10 cellular contexts compared by ENCODE assay signal in the genomic region with DNA sequence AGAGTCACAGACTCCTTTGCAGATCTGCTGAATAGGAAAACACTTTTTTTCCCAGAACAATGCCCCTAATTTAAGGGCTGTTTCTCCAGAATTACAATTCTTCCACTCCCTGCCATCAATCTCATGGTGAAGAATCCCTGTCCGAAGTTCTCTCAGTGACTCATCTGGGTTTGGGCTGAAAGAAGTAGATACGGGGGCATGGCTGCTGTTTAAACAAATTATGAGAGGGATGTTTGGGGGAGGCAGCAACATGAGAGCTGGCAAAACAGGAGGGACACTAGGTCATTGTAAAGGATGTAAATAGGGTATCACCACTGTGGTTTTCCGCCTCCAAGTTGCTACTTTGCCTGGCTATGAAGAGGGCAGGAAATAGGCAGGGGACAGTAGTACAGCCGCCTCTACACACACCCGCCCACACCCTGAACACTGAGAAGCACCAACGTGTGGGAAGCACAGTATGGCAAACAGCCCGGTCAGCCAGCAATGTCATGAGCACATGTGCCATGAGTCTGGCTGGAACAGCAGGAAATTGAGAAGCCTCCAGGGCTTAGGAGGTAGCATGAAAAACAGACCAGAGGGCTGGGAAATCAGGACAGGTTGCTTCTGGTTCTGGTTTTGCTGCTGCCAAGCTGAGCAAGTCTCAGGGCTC. TPM values are rescaled to one million over a fixed set of nuclear protein-coding genes. Genes with fewer than 3 reads are reported as not detected.
DNase-seq lines count a peak whose midpoint lies in the region; ATAC-seq and TF ChIP-seq lines count a peak whose summit lies in the region.
"Had no signal": no experiment of that assay in that cellular context is flagged by ENCODE, and none has a peak within 500 bp of the region (broad histone marks: within the 10 kb centered on the region; RNA-seq: fewer than 3 reads in every experiment).

No MANE protein-coding gene starts in this region.

- H3K4me1 Mint-ChIP-seq in CD4-positive, alpha-beta T cell (ENCODE audit: low read depth): peaks cover 24% of the 10 kb centered on the region
- H3K4me1 Mint-ChIP-seq in IgD-negative memory B cell: peaks cover 0 to 13% (median 8%) of the 10 kb centered on the region in 3 donors
- H3K4me1 Mint-ChIP-seq in natural killer cell: peaks cover 26 to 29% of the 10 kb centered on the region in 2 donors
- peaks cover 29% of the 10 kb centered on the region for H3K4me1 Mint-ChIP-seq in CD14-positive monocyte

- H3K27ac Mint-ChIP-seq in CD4-positive, alpha-beta T cell: peak overlapping the region; percentile 60
- H3K27ac Mint-ChIP-seq in IgD-negative memory B cell (peak overlapping the region; percentile 3 to 45 (median 5)), natural killer cell (peak overlapping the region in 1 of 2 donors; percentile 55), CD14-positive monocyte (peak overlapping the region in 1 of 7 donors; percentile 75)

- H3K4me3 Mint-ChIP-seq in CD4-positive, alpha-beta T cell: no peak overlapping the region
- peak overlapping the region in 1 of 4 donors; percentile 9 for H3K4me3 Mint-ChIP-seq in IgD-negative memory B cell
- H3K4me3 Mint-ChIP-seq in natural killer cell: peak overlapping the region; percentile 53
- H3K4me3 Mint-ChIP-seq in CD14-positive monocyte: no peak overlapping the region

- peaks cover 49% of the 10 kb centered on the region for H3K36me3 Mint-ChIP-seq in CD4-positive, alpha-beta T cell (ENCODE audit: low read depth)
- H3K36me3 Mint-ChIP-seq in IgD-negative memory B cell (no peaks in the 10 kb centered on the region), natural killer cell (peaks cover under 1% of the 10 kb centered on the region), CD14-positive monocyte (peaks cover 35 to 54% of the 10 kb centered on the region in 2 donors)

- H3K27me3 Mint-ChIP-seq in CD4-positive, alpha-beta T cell: no peaks in the 10 kb centered on the region
- H3K27me3 Mint-ChIP-seq in IgD-negative memory B cell (no peaks in the 10 kb centered on the region), natural killer cell (ENCODE audit: low read depth in 2 of 2) (no peaks in the 10 kb centered on the region), CD14-positive monocyte (ENCODE audit: low read depth in 3 of 3) (no peaks in the 10 kb centered on the region)

- ATAC-seq in CD4-positive, alpha-beta T cell (ENCODE audit: poor library complexity): no peak
- ATAC-seq in natural killer cell: peak; percentile 89 to 97 (median 94)

- H3K4me3 ChIP-seq in H7 (ENCODE audit: insufficient read depth, low read depth, low read length): no peak overlapping the region

- no peaks in the 10 kb centered on the region for H3K27me3 ChIP-seq in CD4-positive, alpha-beta T cell (ENCODE audit: control insufficient read depth, insufficient read depth, low read length)
- no peaks in the 10 kb centered on the region for H3K27me3 ChIP-seq in H7 (ENCODE audit: control insufficient read depth, insufficient read depth, low read length)

- in situ Hi-C loops in GM13976 (cut with MboI; ENCODE audit: low sequenced_read_pairs, unreplicated experiment): no loop called here

- TF ChIP-seq CTCF in CD4-positive, alpha-beta T cell (IDR thresholded peaks at IDR 0.05): no peak
- no peak for TF ChIP-seq CTCF in natural killer cell (IDR thresholded peaks at IDR 0.05)
- TF ChIP-seq CTCF in GM13976 (IDR thresholded peaks at IDR 0.05; ENCODE audit: borderline replicate concordance, control extremely low read depth, extremely low read depth, insufficient read depth, missing control alignments): no peak
- TF ChIP-seq CTCF in CD14-positive monocyte (IDR thresholded peaks at IDR 0.05): no peak

- CTCF ChIA-PET in CD4-positive, alpha-beta T cell (lab: Charles Lee): interaction anchor here (0.7 kb wide), 1 partner anchor 152 kb away, joined by 3 read pairs; no protein-coding TSS in a partner anchor

- H3K9me3 Mint-ChIP-seq in CD4-positive, alpha-beta T cell: no peaks in the 10 kb centered on the region
- H3K9me3 Mint-ChIP-seq in IgD-negative memory B cell (no peaks in the 10 kb centered on the region), natural killer cell (no peaks in the 10 kb centered on the region), CD14-positive monocyte (no peaks in the 10 kb centered on the region)

- H3K36me3 ChIP-seq in H7 (replicated peaks; ENCODE audit: control insufficient read depth, insufficient read depth, low read length): peaks cover 3% of the 10 kb centered on the region

- no peak for DNase-seq in CD4-positive, alpha-beta T cell
- DNase-seq in dermis microvascular lymphatic vessel endothelial cell (ENCODE audit: low read depth in 2 of 2) (peak; percentile 73 to 87), natural killer cell (no peak), GM13976 (ENCODE audit: low spot score) (no peak), AML-193 (lab: John Stamatoyannopoulos, UW) (no peak), H7 (no peak), CD14-positive monocyte (ENCODE audit: low spot score) (no peak)
- DNase-seq: activated CD4-positive, CD25-positive, alpha-beta regulatory T cell had no signal

- POLR2A ChIA-PET in CD4-positive, alpha-beta T cell (lab: Charles Lee): interaction anchor here (1.0 kb wide), 1 partner anchor 17 kb away, joined by 3 read pairs; the partner anchor contains the start of gene HEXA

- no peaks in the 10 kb centered on the region for H3K9me3 ChIP-seq in CD4-positive, alpha-beta T cell (ENCODE audit: control insufficient read depth, low read length)

- intact Hi-C loops in CD4-positive, alpha-beta T cell (cut with DNase I, micrococcal nuclease): no loop called here
- intact Hi-C loops in natural killer cell (cut with micrococcal nuclease) (no loop called here), CD14-positive monocyte (cut with micrococcal nuclease) (no loop called here)

- H3K27ac ChIP-seq in CD4-positive, alpha-beta T cell (ENCODE audit: low read depth, low read length): peak overlapping the region; percentile 4

RNA-seq across cellular contexts. Expression of gene HEXA, which starts 17.2 kb away (rescaled TPM):
- 10 to 100 TPM; 66.3 to 66.9 TPM for total RNA-seq in CD4-positive, alpha-beta T cell
- polyA plus RNA-seq in IgD-negative memory B cell: 102 TPM
- 61.4 and 136 TPM in 2 replicates for total RNA-seq in dermis microvascular lymphatic vessel endothelial cell
- total RNA-seq in natural killer cell: 100 to 1,000 TPM; 154 to 173 (median 172) TPM
- 52.5 and 54.2 TPM in 2 replicates for total RNA-seq in H7 (2014; rRNA removed; shearing (Covaris generic))
- 100 to 1,000 TPM; 186 to 192 TPM for polyA plus RNA-seq in CD14-positive monocyte

RNA-seq across cellular contexts. Expression of gene CELF6, which starts 38.7 kb away (rescaled TPM):
- 1 to 10 TPM; 2.4 TPM for total RNA-seq in CD4-positive, alpha-beta T cell
- polyA plus RNA-seq in IgD-negative memory B cell: 0.19 TPM
- 0.13 TPM in 1 of 2 replicates, not detected in the other for total RNA-seq in dermis microvascular lymphatic vessel endothelial cell
- total RNA-seq in natural killer cell: 1 to 10 TPM; 2.6 to 3.2 (median 2.8) TPM
- total RNA-seq in H7 (2014; rRNA removed; shearing (Covaris generic)): 0.21 TPM in 1 of 2 replicates, not detected in the other
- polyA plus RNA-seq in CD14-positive monocyte: not detected

RNA-seq across cellular contexts. Expression of gene TMEM202, which starts 39.4 kb away (rescaled TPM):
- total RNA-seq in CD4-positive, alpha-beta T cell: not detected
- polyA plus RNA-seq in IgD-negative memory B cell (not detected), CD14-positive monocyte (not detected)
- total RNA-seq in dermis microvascular lymphatic vessel endothelial cell (not detected in 2 replicates), natural killer cell (not detected)
- total RNA-seq in H7 (2014; rRNA removed; shearing (Covaris generic)): not detected in 2 replicates
- total RNA-seq: mononuclear cell had no signal

Comparison
In these comparisons a context has a peak if more than half of its experiments do, and no peak if none do; other contexts are left out.
1. DNase-seq: peak in dermis microvascular lymphatic vessel endothelial cell (2 of 2); none in CD4-positive, alpha-beta T cell (0 of 10), natural killer cell (single experiment), GM13976 (single experiment), AML-193 (0 of 2), H7 (single experiment) and CD14-positive monocyte (single experiment).